ENCODE assay signal across 8 cellular contexts in genomic region chr1:40532062-40532389, GRCh38. TPM values are rescaled to one million over a fixed set of nuclear protein-coding genes. Genes with fewer than 3 reads are reported as not detected.
DNase-seq lines count a peak whose midpoint lies in the region; ATAC-seq and TF ChIP-seq lines count a peak whose summit lies in the region.

No MANE protein-coding gene starts in this region.

- no peak for DNase-seq in GM12865 (ENCODE audit: low read depth)
- DNase-seq in OCI-LY7 (ENCODE audit: low spot score) = peak; percentile 8
- DNase-seq in esophagus muscularis mucosa (ENCODE audit: extremely low spot score) = no peak
- DNase-seq in prostate gland (ENCODE audit: low spot score) = no peak
- no peak for DNase-seq in caudate nucleus (lab: John Stamatoyannopoulos, UW)
- no peak for DNase-seq in COR-L47 (lab: John Stamatoyannopoulos, UW)
- DNase-seq in 8988T = no peak

- intact Hi-C loops in OCI-LY7 (cut with micrococcal nuclease; ENCODE audit: unreplicated experiment) = loop anchor here (5.0 kb wide), 1 partner anchor 180 kb away; no protein-coding TSS in a partner anchor
- intact Hi-C loops in esophagus muscularis mucosa (cut with DNase I) = no loop called here
- intact Hi-C loops in prostate gland (cut with DNase I) = no loop called here

- H3K4me3 ChIP-seq in GM12865 (ENCODE audit: low read depth, low read length) (peak overlapping the region; percentile 95), OCI-LY7 (ENCODE audit: low read depth, low read length, poor library complexity, severe bottlenecking) (peak overlapping the region; percentile 81), esophagus muscularis mucosa (peak overlapping the region; percentile 66 to 90 (median 70)), prostate gland (peak overlapping the region; percentile 55 to 60)

- BruUV-seq in OCI-LY7 (replicated peaks; lab: Mats Ljungman, UMichigan) = no TSS peak

- H3K4me2 ChIP-seq in OCI-LY7 (ENCODE audit: low read length) = peak overlapping the region; percentile 96

- POLR2A ChIA-PET in OCI-LY7 (lab: Charles Lee) = interaction anchor here (0.6 to 1.9 kb wide), 19 partner anchors 9 to 686 kb away, joined by 3 to 9 read pairs (median 4); partner anchors contain the start of genes EXO5, NFYC and RIMS3

- TF ChIP-seq EP300 in esophagus muscularis mucosa (IDR thresholded peaks at IDR 0.05) = no peak

- H3K4me1 ChIP-seq in OCI-LY7 (ENCODE audit: insufficient read depth, low read length, poor library complexity, severe bottlenecking) (peaks cover 15% of the 10 kb centered on the region), esophagus muscularis mucosa (peaks cover 18 to 22% (median 21%) of the 10 kb centered on the region in 4 donors), prostate gland (replicated peaks) (no peaks in the 10 kb centered on the region)

- no peak for TF ChIP-seq POLR2A in esophagus muscularis mucosa (IDR thresholded peaks at IDR 0.05; ENCODE audit: low read depth)
- no peak for TF ChIP-seq POLR2A in prostate gland (IDR thresholded peaks at IDR 0.05)

- no peaks in the 10 kb centered on the region for H3K9me3 ChIP-seq in OCI-LY7 (ENCODE audit: low read length)
- no peaks in the 10 kb centered on the region for H3K9me3 ChIP-seq in esophagus muscularis mucosa
- no peaks in the 10 kb centered on the region for H3K9me3 ChIP-seq in prostate gland

- no peaks in the 10 kb centered on the region for H4K20me1 ChIP-seq in OCI-LY7 (ENCODE audit: insufficient read depth, low read length)

- H2AFZ ChIP-seq in OCI-LY7 (ENCODE audit: low read length) = peak overlapping the region; percentile 100

- TF ChIP-seq CTCF in GM12865 (IDR thresholded peaks at IDR 0.05; ENCODE audit: insufficient read depth, low read depth, low read length, missing control alignments) (no peak), OCI-LY7 (conservative IDR thresholded peaks at IDR 0.05; ENCODE audit: low read length) (no peak), esophagus muscularis mucosa (IDR thresholded peaks at IDR 0.05) (no peak), prostate gland (IDR thresholded peaks at IDR 0.05) (no peak)

- H3K27ac ChIP-seq in OCI-LY7 (ENCODE audit: low read depth, low read length, poor library complexity, severe bottlenecking) = peak overlapping the region; percentile 16
- H3K27ac ChIP-seq in esophagus muscularis mucosa (replicated peaks in 1 of 4) = peak overlapping the region; percentile 76 to 90 (median 85)
- peak overlapping the region; percentile 72 to 76 for H3K27ac ChIP-seq in prostate gland
- H3K27ac ChIP-seq in caudate nucleus (ENCODE audit: low read depth, low read length) = no peak overlapping the region

- ATAC-seq in HG03354 (IDR thresholded peaks at IDR 0.05; ENCODE audit: poor library complexity, severe bottlenecking, unreplicated experiment) = no peak

- peaks cover 0 to 4% (median 0%) of the 10 kb centered on the region in 4 donors for H3K27me3 ChIP-seq in esophagus muscularis mucosa
- H3K27me3 ChIP-seq in prostate gland (replicated peaks; ENCODE audit: insufficient read depth) = no peaks in the 10 kb centered on the region

- 2% methylated on average over 3 of the region's 3 CpGs for WGBS in esophagus muscularis mucosa
- 2% methylated on average over 3 of the region's 3 CpGs for WGBS in prostate gland

- CTCF ChIA-PET in OCI-LY7 (lab: Charles Lee; ENCODE audit: unreplicated experiment) = interaction anchor here (0.9 to 1.2 kb wide), 3 partner anchors 9 to 418 kb away, joined by 3 to 4 read pairs (median 3); no protein-coding TSS in a partner anchor

- no peaks in the 10 kb centered on the region for H3K9me2 ChIP-seq in OCI-LY7 (ENCODE audit: insufficient read depth, low read length)

- H3K36me3 ChIP-seq in OCI-LY7 (ENCODE audit: insufficient read depth, low read length) = peaks cover 13% of the 10 kb centered on the region
- H3K36me3 ChIP-seq in esophagus muscularis mucosa = peaks cover 0 to 8% (median 0%) of the 10 kb centered on the region in 4 donors
- H3K36me3 ChIP-seq in prostate gland = no peaks in the 10 kb centered on the region

- H3K79me2 ChIP-seq in OCI-LY7 (ENCODE audit: insufficient read depth, low read depth, low read length) = no peaks in the 10 kb centered on the region

RNA-seq across cellular contexts. Expression of gene ZNF684, which starts 0.6 kb away (rescaled TPM):
- total RNA-seq in OCI-LY7 (2014; rRNA removed; shearing (Covaris generic)) = 5.4 and 6.7 TPM in 2 replicates
- total RNA-seq in OCI-LY7 (2022) = 8.8 and 9.3 TPM in 2 replicates
- 1 to 10 TPM; 1.3 to 4.4 (median 3.4) TPM for total RNA-seq in esophagus muscularis mucosa
- 1 to 10 TPM; 5.4 to 7.0 TPM for total RNA-seq in prostate gland

RNA-seq across cellular contexts. Expression of gene EXO5, which starts 23.5 kb away (rescaled TPM):
- total RNA-seq in OCI-LY7 (2014; rRNA removed; shearing (Covaris generic)) = 11.2 and 12.2 TPM in 2 replicates
- 10.2 and 12.7 TPM in 2 replicates for total RNA-seq in OCI-LY7 (2022)
- total RNA-seq in esophagus muscularis mucosa = 10 to 100 TPM in 1 of 4 donors, 1 to 10 TPM in 3; 4.6 to 10.2 (median 6.7) TPM
- total RNA-seq in prostate gland = 1 to 10 TPM; 5.9 to 9.7 TPM

RNA-seq across cellular contexts. Expression of gene ZFP69, which starts 54.9 kb away (rescaled TPM):
- 4.3 and 4.8 TPM in 2 replicates for total RNA-seq in OCI-LY7 (2014; rRNA removed; shearing (Covaris generic))
- total RNA-seq in OCI-LY7 (2022) (5.6 and 6.2 TPM in 2 replicates), esophagus muscularis mucosa (1 to 10 TPM; 2.5 to 5.8 (median 4.4) TPM), prostate gland (1 to 10 TPM; 3.1 to 3.2 TPM)
